In the genomic region with DNA sequence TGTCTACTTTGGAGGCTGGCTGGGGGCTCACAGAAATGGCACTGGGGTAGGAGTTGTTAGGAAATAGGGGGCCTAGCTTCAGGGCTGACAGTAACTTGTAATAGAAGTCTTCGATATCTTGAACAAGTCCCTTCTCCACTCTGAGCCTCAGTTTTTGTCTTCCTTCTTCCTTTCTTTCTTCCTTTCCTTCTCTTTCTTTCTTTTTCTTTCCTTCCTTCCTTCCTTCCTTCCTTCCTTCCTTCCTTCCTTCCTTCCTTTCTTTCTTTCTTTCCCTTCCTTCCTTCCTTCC, we compare ENCODE assay signal across 30 cellular contexts. TPM values are rescaled to one million over a fixed set of nuclear protein-coding genes. Genes with fewer than 3 reads are reported as not detected.
A peak's percentile ranks its signal among the peaks of the same experiment; 100 is the strongest.
DNase-seq lines count a peak whose midpoint lies in the region; ATAC-seq and TF ChIP-seq lines count a peak whose summit lies in the region.
"Had no signal": no experiment of that assay in that cellular context is flagged by ENCODE, and none has a peak within 500 bp of the region (broad histone marks: within the 10 kb centered on the region; RNA-seq: fewer than 3 reads in every experiment).

No MANE protein-coding gene starts in this region.

- H3K4me3 ChIP-seq in ascending aorta: no peak overlapping the region
- no peak overlapping the region for H3K4me3 ChIP-seq in naive thymus-derived CD4-positive, alpha-beta T cell (ENCODE audit: low read length)
- no peak overlapping the region for H3K4me3 ChIP-seq in upper lobe of left lung
- H3K4me3 ChIP-seq: heart right ventricle, SJSA1 had no signal

- TF ChIP-seq CTCF in ascending aorta (IDR thresholded peaks at IDR 0.05) (no peak), upper lobe of left lung (IDR thresholded peaks at IDR 0.05) (no peak)

- no peak for TF ChIP-seq EP300 in upper lobe of left lung (IDR thresholded peaks at IDR 0.05)

- no peaks in the 10 kb centered on the region for H3K9me3 Mint-ChIP-seq in activated naive CD4-positive, alpha-beta T cell treated with anti-CD3 and anti-CD28 coated beads, Interleukin-2, amount 50 U/mL, for 24 hours
- H3K9me3 Mint-ChIP-seq in naive thymus-derived CD4-positive, alpha-beta T cell: peaks cover 0 to 3% (median 0%) of the 10 kb centered on the region in 11 donors
- H3K9me3 Mint-ChIP-seq: activated naive CD8-positive, alpha-beta T cell treated with anti-CD3 and anti-CD28 coated beads, Interleukin-2, amount 50 U/mL, for 24 hours; H9; stimulated activated naive CD8-positive, alpha-beta T cell treated with anti-CD3 and anti-CD28 coated beads, Interleukin-15, Interleukin-2, amounts not matched to agents 100 ng/mL and 50 ng/mL, for 24 hours; T-helper 1 cell treated with Interleukin-12 subunit alpha and Interleukin-12 subunit beta and Interleukin-4 antibody, amounts not matched to agents 30 μg/mL and 1 μg/mL, for 36 hours had no signal

- peak overlapping the region; percentile 71 for H3K27ac Mint-ChIP-seq in activated naive CD4-positive, alpha-beta T cell treated with anti-CD3 and anti-CD28 coated beads, Interleukin-2, amount 50 U/mL, for 24 hours
- H3K27ac Mint-ChIP-seq in naive thymus-derived CD4-positive, alpha-beta T cell: peak overlapping the region in 6 of 9 donors; percentile 59 to 97 (median 82)
- H3K27ac Mint-ChIP-seq: activated naive CD8-positive, alpha-beta T cell treated with anti-CD3 and anti-CD28 coated beads, Interleukin-2, amount 50 U/mL, for 24 hours; H9; nephron progenitor cell; stimulated activated naive CD8-positive, alpha-beta T cell treated with anti-CD3 and anti-CD28 coated beads, Interleukin-15, Interleukin-2, amounts not matched to agents 100 ng/mL and 50 ng/mL, for 24 hours; T-helper 1 cell treated with Interleukin-12 subunit alpha and Interleukin-12 subunit beta and Interleukin-4 antibody, amounts not matched to agents 30 μg/mL and 1 μg/mL, for 36 hours had no signal

- H3K4me1 ChIP-seq in ascending aorta (peaks cover 0 to 9% of the 10 kb centered on the region in 2 donors), upper lobe of left lung (peaks cover 39 to 62% (median 57%) of the 10 kb centered on the region in 4 donors)
- H3K4me1 ChIP-seq in naive thymus-derived CD4-positive, alpha-beta T cell (ENCODE audit: control insufficient read depth in 2 of 2, insufficient read depth in 2 of 2, low read length in 2 of 2): peaks cover 41 to 52% of the 10 kb centered on the region in 2 donors
- H3K4me1 ChIP-seq: SJSA1 had no signal

- POLR2A ChIA-PET in naive thymus-derived CD4-positive, alpha-beta T cell (lab: Charles Lee): interaction anchor here (0.6 to 24.2 kb wide), 4 partner anchors 8 to 44 kb away, joined by 4 to 1812 read pairs (median 544); partner anchors contain the start of gene BTG2

- H3K27me3 Mint-ChIP-seq in activated naive CD4-positive, alpha-beta T cell treated with anti-CD3 and anti-CD28 coated beads, Interleukin-2, amount 50 U/mL, for 24 hours: no peaks in the 10 kb centered on the region
- H3K27me3 Mint-ChIP-seq in naive thymus-derived CD4-positive, alpha-beta T cell: no peaks in the 10 kb centered on the region
- H3K27me3 Mint-ChIP-seq: activated naive CD8-positive, alpha-beta T cell treated with anti-CD3 and anti-CD28 coated beads, Interleukin-2, amount 50 U/mL, for 24 hours; stimulated activated naive CD8-positive, alpha-beta T cell treated with anti-CD3 and anti-CD28 coated beads, Interleukin-15, Interleukin-2, amounts not matched to agents 100 ng/mL and 50 ng/mL, for 24 hours had no signal

- no peak for DNase-seq in activated naive CD4-positive, alpha-beta T cell treated with anti-CD3 and anti-CD28 coated beads, Interleukin-2, amount 50 U/mL, for 16 hours
- DNase-seq in ascending aorta (ENCODE audit: low spot score in 2 of 2): no peak
- DNase-seq in naive thymus-derived CD4-positive, alpha-beta T cell: no peak
- DNase-seq in upper lobe of left lung: no peak
- DNase-seq in HuH-7.5 (ENCODE audit: low spot score): no peak
- DNase-seq in nucleus accumbens (lab: John Stamatoyannopoulos, UW): no peak
- no peak for DNase-seq in islet precursor cell
- DNase-seq: 8988T; activated CD8-positive, alpha-beta memory T cell treated with anti-CD3 and anti-CD28 coated beads, Interleukin-2, amount 50 U/mL, for 4 hours; activated naive CD8-positive, alpha-beta T cell treated with anti-CD3 and anti-CD28 coated beads, Interleukin-2, amount 50 U/mL, for 24 hours; DMS79; effector memory CD4-positive, alpha-beta T cell; foreskin fibroblast; H9; heart right ventricle; Karpas-422; MV-4-11; NCI-H1694; NCI-H2171; NCI-H524; nephron progenitor cell; posterior cingulate gyrus; stimulated activated CD4-positive, alpha-beta T cell treated with anti-CD3 and anti-CD28 coated beads, Interleukin-15, amount 100 ng/mL, for 24 hours; trophoblast cell had no signal

- H3K27ac ChIP-seq in ascending aorta (peak overlapping the region; percentile 60 to 73), upper lobe of left lung (peak overlapping the region; percentile 62 to 84 (median 80))
- H3K27ac ChIP-seq in naive thymus-derived CD4-positive, alpha-beta T cell (ENCODE audit: low read depth, low read length): peak overlapping the region; percentile 3
- H3K27ac ChIP-seq: SJSA1 had no signal

- 80 to 88% methylated on average over 1 of the region's 1 CpG for WGBS in upper lobe of left lung, 2 donors

- no peak overlapping the region for H3K4me3 Mint-ChIP-seq in activated naive CD4-positive, alpha-beta T cell treated with anti-CD3 and anti-CD28 coated beads, Interleukin-2, amount 50 U/mL, for 24 hours
- H3K4me3 Mint-ChIP-seq in naive thymus-derived CD4-positive, alpha-beta T cell: peak overlapping the region in 2 of 10 donors; percentile 3 to 32
- H3K4me3 Mint-ChIP-seq: activated naive CD8-positive, alpha-beta T cell treated with anti-CD3 and anti-CD28 coated beads, Interleukin-2, amount 50 U/mL, for 24 hours; H9; nephron progenitor cell; stimulated activated naive CD8-positive, alpha-beta T cell treated with anti-CD3 and anti-CD28 coated beads, Interleukin-15, Interleukin-2, amounts not matched to agents 100 ng/mL and 50 ng/mL, for 24 hours; T-helper 1 cell treated with Interleukin-12 subunit alpha and Interleukin-12 subunit beta and Interleukin-4 antibody, amounts not matched to agents 30 μg/mL and 1 μg/mL, for 36 hours had no signal

- peaks cover 75% of the 10 kb centered on the region for H3K4me1 Mint-ChIP-seq in activated naive CD4-positive, alpha-beta T cell treated with anti-CD3 and anti-CD28 coated beads, Interleukin-2, amount 50 U/mL, for 24 hours
- peaks cover 59 to 80% (median 79%) of the 10 kb centered on the region in 7 donors for H3K4me1 Mint-ChIP-seq in naive thymus-derived CD4-positive, alpha-beta T cell

- H3K36me3 Mint-ChIP-seq in activated naive CD4-positive, alpha-beta T cell treated with anti-CD3 and anti-CD28 coated beads, Interleukin-2, amount 50 U/mL, for 24 hours: peaks cover 6% of the 10 kb centered on the region
- peaks cover 0 to 14% (median 5%) of the 10 kb centered on the region in 5 donors for H3K36me3 Mint-ChIP-seq in naive thymus-derived CD4-positive, alpha-beta T cell

- intact Hi-C loops in ascending aorta (cut with DNase I): no loop called here
- intact Hi-C loops in naive thymus-derived CD4-positive, alpha-beta T cell (cut with micrococcal nuclease): no loop called here

- H3K27me3 ChIP-seq in ascending aorta (no peaks in the 10 kb centered on the region), upper lobe of left lung (no peaks in the 10 kb centered on the region)
- H3K27me3 ChIP-seq in naive thymus-derived CD4-positive, alpha-beta T cell (ENCODE audit: control insufficient read depth in 2 of 2, insufficient read depth in 2 of 2, low read length in 2 of 2): no peaks in the 10 kb centered on the region
- H3K27me3 ChIP-seq: heart right ventricle had no signal

- no peak for TF ChIP-seq POLR2A in upper lobe of left lung (IDR thresholded peaks at IDR 0.05)

- H3K9me3 ChIP-seq in ascending aorta (no peaks in the 10 kb centered on the region), upper lobe of left lung (no peaks in the 10 kb centered on the region)
- H3K9me3 ChIP-seq in naive thymus-derived CD4-positive, alpha-beta T cell (ENCODE audit: control insufficient read depth in 2 of 3, low read length in 3 of 3): no peaks in the 10 kb centered on the region
- H3K9me3 ChIP-seq: heart right ventricle, SJSA1 had no signal

- H3K36me3 ChIP-seq in ascending aorta: no peaks in the 10 kb centered on the region
- no peaks in the 10 kb centered on the region for H3K36me3 ChIP-seq in naive thymus-derived CD4-positive, alpha-beta T cell (ENCODE audit: control insufficient read depth in 2 of 3, insufficient read depth in 3 of 3, low read length in 3 of 3)
- H3K36me3 ChIP-seq in upper lobe of left lung: no peaks in the 10 kb centered on the region
- H3K36me3 ChIP-seq: heart right ventricle, SJSA1 had no signal

- CTCF ChIA-PET in naive thymus-derived CD4-positive, alpha-beta T cell (lab: Charles Lee): interaction anchor here (2.7 kb wide), 1 partner anchor 11 kb away, joined by 23 read pairs; no protein-coding TSS in a partner anchor

- ATAC-seq in naive thymus-derived CD4-positive, alpha-beta T cell: no peak
- ATAC-seq in upper lobe of left lung (ENCODE audit: low FRiP score in 2 of 2): no peak
- ATAC-seq: activated naive CD8-positive, alpha-beta T cell treated with anti-CD3 and anti-CD28 coated beads, Interleukin-2, amount 50 U/mL, for 24 hours; heart right ventricle had no signal

RNA-seq across cellular contexts. Expression of gene BTG2, which starts 12.9 kb away (rescaled TPM):
- total RNA-seq in ascending aorta: 219 TPM
- total RNA-seq in naive thymus-derived CD4-positive, alpha-beta T cell: 100 to 1,000 TPM; 141 to 654 (median 241) TPM
- 100 to 1,000 TPM; 118 to 211 TPM for polyA plus RNA-seq in naive thymus-derived CD4-positive, alpha-beta T cell
- 100 to 1,000 TPM in 3 of 6 donors, 10 to 100 TPM in 3; 59.1 to 178 (median 104) TPM for total RNA-seq in upper lobe of left lung

RNA-seq across cellular contexts. Expression of gene FMOD, which starts 32.7 kb away (rescaled TPM):
- total RNA-seq in ascending aorta (92.3 TPM), upper lobe of left lung (10 to 100 TPM; 12.5 to 46.7 (median 25.4) TPM)
- not detected for total RNA-seq in naive thymus-derived CD4-positive, alpha-beta T cell
- polyA plus RNA-seq in naive thymus-derived CD4-positive, alpha-beta T cell: not detected
- total RNA-seq: H9, HT1080, RPMI7951 had no signal

Comparison
In these comparisons a context has a peak if more than half of its experiments do, and no peak if none do; other contexts are left out.
1. H3K27ac ChIP-seq: peak in every context shown above with its lines; median percentile 80 in upper lobe of left lung; 66 in ascending aorta; 3 in naive thymus-derived CD4-positive, alpha-beta T cell.
2. RNA of gene FMOD, which starts 32.7 kb away (total RNA-seq): 92.3 TPM in ascending aorta (single experiment) and 12.5 to 46.7 TPM in upper lobe of left lung; not detected in naive thymus-derived CD4-positive, alpha-beta T cell; every median in the first group is over 10 times any median in the second.